Comparison of ENCODE assay signal across 9 cellular contexts in genomic region chr22:39087881-39088687, GRCh38. TPM values are rescaled to one million over a fixed set of nuclear protein-coding genes. Genes with fewer than 3 reads are reported as not detected.
DNase-seq lines count a peak whose midpoint lies in the region; ATAC-seq lines count a peak whose summit lies in the region.
"Had no signal": no experiment of that assay in that cellular context is flagged by ENCODE, and none has a peak within 500 bp of the region (broad histone marks: within the 10 kb centered on the region; RNA-seq: fewer than 3 reads in every experiment).

No MANE protein-coding gene starts in this region.

- POLR2A ChIA-PET in naive thymus-derived CD4-positive, alpha-beta T cell (lab: Charles Lee) = no interaction called here

- H3K36me3 Mint-ChIP-seq in central memory CD8-positive, alpha-beta T cell (ENCODE audit: insufficient read depth) = peaks cover 52% of the 10 kb centered on the region
- peaks cover 0 to 13% (median 7%) of the 10 kb centered on the region in 5 donors for H3K36me3 Mint-ChIP-seq in naive thymus-derived CD4-positive, alpha-beta T cell

- ATAC-seq in central memory CD8-positive, alpha-beta T cell (replicated peaks; ENCODE audit: extremely low read depth, poor library complexity, severe bottlenecking) = no peak
- no peak for ATAC-seq in naive thymus-derived CD4-positive, alpha-beta T cell
- ATAC-seq in HG03039 (IDR thresholded peaks at IDR 0.05; ENCODE audit: unreplicated experiment) = no peak
- ATAC-seq in HG03025 (IDR thresholded peaks at IDR 0.05; ENCODE audit: low FRiP score, unreplicated experiment) = no peak
- no peak for ATAC-seq in HG02852 (IDR thresholded peaks at IDR 0.05; ENCODE audit: unreplicated experiment)
- ATAC-seq in HG03469 (IDR thresholded peaks at IDR 0.05; ENCODE audit: unreplicated experiment) = no peak

- H3K36me3 ChIP-seq in KOPT-K1 (ENCODE audit: insufficient read depth, low read length) = peaks cover 16% of the 10 kb centered on the region; the same call in 1 of the 2 replicates
- H3K36me3 ChIP-seq in naive thymus-derived CD4-positive, alpha-beta T cell (ENCODE audit: control insufficient read depth in 2 of 3, insufficient read depth in 3 of 3, low read length in 3 of 3) = peaks cover 0 to 11% (median 5%) of the 10 kb centered on the region in 3 experiments
- H3K36me3 ChIP-seq: lower lobe of right lung had no signal

- peaks cover 86% of the 10 kb centered on the region for H3K4me1 Mint-ChIP-seq in central memory CD8-positive, alpha-beta T cell
- peaks cover 17 to 75% (median 52%) of the 10 kb centered on the region in 7 donors for H3K4me1 Mint-ChIP-seq in naive thymus-derived CD4-positive, alpha-beta T cell

- no peaks in the 10 kb centered on the region for H3K27me3 ChIP-seq in naive thymus-derived CD4-positive, alpha-beta T cell (ENCODE audit: control insufficient read depth in 2 of 2, insufficient read depth in 2 of 2, low read length in 2 of 2)

- H3K9me3 ChIP-seq in KOPT-K1 (ENCODE audit: insufficient read depth, low read length, poor library complexity, severe bottlenecking) = no peaks in the 10 kb centered on the region
- H3K9me3 ChIP-seq in naive thymus-derived CD4-positive, alpha-beta T cell (ENCODE audit: control insufficient read depth in 2 of 3, low read length in 3 of 3) = no peaks in the 10 kb centered on the region
- H3K9me3 ChIP-seq: lower lobe of right lung had no signal

- H3K27me3 Mint-ChIP-seq in central memory CD8-positive, alpha-beta T cell = no peaks in the 10 kb centered on the region
- no peaks in the 10 kb centered on the region for H3K27me3 Mint-ChIP-seq in naive thymus-derived CD4-positive, alpha-beta T cell

- H3K27ac Mint-ChIP-seq in central memory CD8-positive, alpha-beta T cell (ENCODE audit: low read depth) = peak overlapping the region; percentile 99
- peak overlapping the region; percentile 24 to 97 (median 75) for H3K27ac Mint-ChIP-seq in naive thymus-derived CD4-positive, alpha-beta T cell

- intact Hi-C loops in naive thymus-derived CD4-positive, alpha-beta T cell (cut with micrococcal nuclease) = no loop called here

- CTCF ChIA-PET in naive thymus-derived CD4-positive, alpha-beta T cell (lab: Charles Lee) = no interaction called here

- peak overlapping the region; percentile 90 for H3K27ac ChIP-seq in KOPT-K1 (ENCODE audit: low read depth, low read length, poor library complexity, severe bottlenecking)
- no peak overlapping the region for H3K27ac ChIP-seq in naive thymus-derived CD4-positive, alpha-beta T cell (ENCODE audit: low read depth, low read length)
- H3K27ac ChIP-seq: lower lobe of right lung had no signal

- no peak overlapping the region for H3K4me3 ChIP-seq in naive thymus-derived CD4-positive, alpha-beta T cell (ENCODE audit: low read length)
- H3K4me3 ChIP-seq: lower lobe of right lung had no signal

- peak; percentile 76 for DNase-seq in ELF-1 (ENCODE audit: low read depth, low spot score)
- DNase-seq in central memory CD8-positive, alpha-beta T cell (ENCODE audit: low spot score in 2 of 2) = no peak
- no peak for DNase-seq in naive thymus-derived CD4-positive, alpha-beta T cell
- DNase-seq: lower lobe of right lung had no signal

- no peaks in the 10 kb centered on the region for H3K9me3 Mint-ChIP-seq in central memory CD8-positive, alpha-beta T cell
- H3K9me3 Mint-ChIP-seq in naive thymus-derived CD4-positive, alpha-beta T cell = no peaks in the 10 kb centered on the region

- peaks cover 34 to 76% of the 10 kb centered on the region in 2 donors for H3K4me1 ChIP-seq in naive thymus-derived CD4-positive, alpha-beta T cell (ENCODE audit: control insufficient read depth in 2 of 2, insufficient read depth in 2 of 2, low read length in 2 of 2)

- peak overlapping the region; percentile 46 for H3K4me3 Mint-ChIP-seq in central memory CD8-positive, alpha-beta T cell
- peak overlapping the region in 4 of 10 donors; percentile 6 to 41 (median 24) for H3K4me3 Mint-ChIP-seq in naive thymus-derived CD4-positive, alpha-beta T cell

RNA-seq across cellular contexts. Expression of gene APOBEC3H, which starts 9.0 kb away (rescaled TPM):
- total RNA-seq in naive thymus-derived CD4-positive, alpha-beta T cell = 10 to 100 TPM in 1 of 5 experiments, 1 to 10 TPM in 1, under 1 TPM in 2, not detected in 1; 0.29 to 31.3 (median 1.5) TPM
- not detected for polyA plus RNA-seq in naive thymus-derived CD4-positive, alpha-beta T cell

RNA-seq across cellular contexts. Expression of gene APOBEC3G, which starts 11.0 kb away (rescaled TPM):
- total RNA-seq in naive thymus-derived CD4-positive, alpha-beta T cell = 10 to 100 TPM; 18.5 to 93.2 (median 21.0) TPM
- polyA plus RNA-seq in naive thymus-derived CD4-positive, alpha-beta T cell = 10 to 100 TPM; 22.9 to 32.7 TPM

RNA-seq across cellular contexts. Expression of gene APOBEC3F, which starts 47.4 kb away (rescaled TPM):
- 10 to 100 TPM; 12.5 to 40.4 (median 12.7) TPM for total RNA-seq in naive thymus-derived CD4-positive, alpha-beta T cell
- polyA plus RNA-seq in naive thymus-derived CD4-positive, alpha-beta T cell = 1 to 10 TPM; 4.9 to 9.1 TPM
